In genomic region chr13:20607015-20607414, GRCh38 we compare ENCODE assay signal across 5 cellular contexts.
"Had no signal": no experiment of that assay in that cellular context is flagged by ENCODE, and none has a peak within 500 bp of the region (broad histone marks: within the 10 kb centered on the region; RNA-seq: fewer than 3 reads in every experiment).

No MANE protein-coding gene starts in this region.

- H3K4me3 ChIP-seq: GM23338 had no signal

- H3K27ac Mint-ChIP-seq: GM23338, H9, IgD-negative memory B cell had no signal

- H3K27me3 Mint-ChIP-seq: IgD-negative memory B cell had no signal

- ATAC-seq: GM23338, HepG2 had no signal

- H3K4me3 Mint-ChIP-seq: GM23338, H9, IgD-negative memory B cell had no signal

- DNase-seq: H9, HCEC 1CT had no signal

- H3K9me3 Mint-ChIP-seq: GM23338, H9, IgD-negative memory B cell had no signal
